In genomic region chr4:1999308-1999707, GRCh38 we compare ENCODE assay signal across 3 cellular contexts. TPM values are rescaled to one million over a fixed set of nuclear protein-coding genes. Genes with fewer than 3 reads are reported as not detected.
"Had no signal": no experiment of that assay in that cellular context is flagged by ENCODE, and none has a peak within 500 bp of the region (broad histone marks: within the 10 kb centered on the region; RNA-seq: fewer than 3 reads in every experiment).

No MANE protein-coding gene starts in this region.

RNA-seq across cellular contexts. Expression of gene NAT8L, which starts 59.8 kb away (rescaled TPM):
- total RNA-seq: natural killer cell, smooth muscle cell had no signal
- polyA plus RNA-seq: naive thymus-derived CD4-positive, alpha-beta T cell; smooth muscle cell had no signal
